Comparison of ENCODE assay signal across 8 cellular contexts in genomic region chr1:8343464-8344001, GRCh38. TPM values are rescaled to one million over a fixed set of nuclear protein-coding genes. Genes with fewer than 3 reads are reported as not detected.
A peak's percentile ranks its signal among the peaks of the same experiment; 100 is the strongest.
DNase-seq lines count a peak whose midpoint lies in the region; ATAC-seq and TF ChIP-seq lines count a peak whose summit lies in the region.

No MANE protein-coding gene starts in this region.

- peak; percentile 57 for DNase-seq in COLO668 (lab: John Stamatoyannopoulos, UW; ENCODE audit: unreplicated experiment)
- DNase-seq in T1000 (lab: John Stamatoyannopoulos, UW) = peak; percentile 80
- DNase-seq in foreskin keratinocyte = peak; percentile 40 to 72
- peak; percentile 95 for DNase-seq in posterior vena cava (ENCODE audit: low spot score)
- no peak for DNase-seq in NCI-H128 (lab: John Stamatoyannopoulos, UW; ENCODE audit: unreplicated experiment)
- DNase-seq in ecto neural progenitor cell (ENCODE audit: low spot score) = no peak
- DNase-seq in SHP77 (lab: John Stamatoyannopoulos, UW) = no peak

- no peak for TF ChIP-seq CTCF in foreskin keratinocyte (conservative IDR thresholded peaks at IDR 0.05)

- no peak overlapping the region for H3K27ac ChIP-seq in foreskin keratinocyte

- intact Hi-C loops in posterior vena cava (cut with DNase I) = loop anchor here in 1 of 2 donors (10.0 kb wide), 1 partner anchor 329 kb away; no protein-coding TSS in a partner anchor

- H3K4me1 ChIP-seq in foreskin keratinocyte = no peaks in the 10 kb centered on the region

- ATAC-seq in foreskin keratinocyte (no peak), HG02623 (IDR thresholded peaks at IDR 0.05; ENCODE audit: unreplicated experiment) (no peak)

- H3K27me3 ChIP-seq in foreskin keratinocyte = no peaks in the 10 kb centered on the region

RNA-seq across cellular contexts. Expression of gene SLC45A1, which starts 25.6 kb away (rescaled TPM):
- total RNA-seq in foreskin keratinocyte = 0.42 and 0.61 TPM in 2 replicates
- polyA plus RNA-seq in foreskin keratinocyte = 0.40 and 0.58 TPM in 2 replicates
- 1 to 10 TPM; 3.6 to 5.6 TPM for total RNA-seq in posterior vena cava

Comparison
In these comparisons a context has a peak if more than half of its experiments do, and no peak if none do; other contexts are left out.
1. DNase-seq: peak in COLO668 (single experiment), T1000 (single experiment), foreskin keratinocyte (2 of 2) and posterior vena cava (single experiment); none in NCI-H128 (single experiment), ecto neural progenitor cell (single experiment) and SHP77 (0 of 2).